Comparison of ENCODE assay signal across 13 cellular contexts in the genomic region with DNA sequence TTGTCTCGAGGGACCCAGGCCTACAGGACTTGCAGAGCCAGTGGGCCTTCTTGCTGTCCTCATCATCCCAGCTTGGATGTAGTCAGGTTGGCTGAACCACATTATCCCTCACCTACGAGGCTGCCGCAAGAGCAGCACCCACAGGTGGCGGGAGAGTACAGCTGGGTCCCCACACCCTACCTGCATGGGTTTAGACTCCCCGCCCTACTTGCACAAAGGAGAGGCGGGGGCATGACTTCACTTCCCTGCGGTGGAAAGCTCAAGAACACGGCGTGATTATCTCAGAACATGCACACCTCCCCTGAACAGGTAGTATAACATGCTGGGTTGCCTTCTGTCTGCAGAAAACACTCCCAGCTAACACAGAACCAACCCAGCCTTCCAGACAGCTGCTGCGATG. TPM values are rescaled to one million over a fixed set of nuclear protein-coding genes. Genes with fewer than 3 reads are reported as not detected.
DNase-seq lines count a peak whose midpoint lies in the region; ATAC-seq, FAIRE-seq and TF ChIP-seq lines count a peak whose summit lies in the region.
"Had no signal": no experiment of that assay in that cellular context is flagged by ENCODE, and none has a peak within 500 bp of the region (broad histone marks: within the 10 kb centered on the region; RNA-seq: fewer than 3 reads in every experiment).

No MANE protein-coding gene starts in this region.

- WGBS in A549 (ENCODE audit: missing lambda C conversion rate) = 92% methylated on average over 10 of the region's 10 CpGs
- WGBS in mesendoderm (ENCODE audit: extremely low coverage, insufficient coverage, low lambda C conversion rate) = no CpG with 5 or more reads among the region's 10 CpGs

- H3K79me1 ChIP-seq in mesendoderm (ENCODE audit: low read length) = peaks cover 52% of the 10 kb centered on the region

- H3K4me1 ChIP-seq in A549 (peaks cover 24% of the 10 kb centered on the region), mesendoderm (ENCODE audit: control insufficient read depth, low read depth, low read length) (peaks cover 23% of the 10 kb centered on the region)

- H2BK15ac ChIP-seq in mesendoderm (replicated peaks; ENCODE audit: low read depth) = no peak overlapping the region

- peaks cover 7% of the 10 kb centered on the region for H3K36me3 ChIP-seq in mesendoderm (ENCODE audit: control insufficient read depth, insufficient read depth, low read length)

- DNase-seq in A549 (ENCODE audit: low read depth in 1 of 2, low spot score in 1 of 2) (no peak), HT-29 (ENCODE audit: low spot score) (peak; percentile 57), cerebellar cortex (ENCODE audit: low spot score) (peak; percentile 74), mesendoderm (no peak), activated T-cell treated with anti-CD3 and anti-CD28 coated beads for 4 hours (no peak)
- DNase-seq: activated CD4-positive, alpha-beta T cell treated with anti-CD3 and anti-CD28 coated beads, Interleukin-2, amount 50 U/mL, for 1 hour; DND-41; NCI-H1105 treated with DMSO at 0.1 percent for 48 hours; stimulated activated CD4-positive, alpha-beta T cell treated with anti-CD3 and anti-CD28 coated beads, Interleukin-2, amount 100 ng/mL, for 24 hours had no signal

- ATAC-seq in A549 (peak; percentile 12 to 23; a peak in 3 of 6 replicates), GM19324 (IDR thresholded peaks at IDR 0.05; ENCODE audit: low FRiP score, unreplicated experiment) (no peak), GM18498 (IDR thresholded peaks at IDR 0.05; ENCODE audit: unreplicated experiment) (no peak), GM18868 (IDR thresholded peaks at IDR 0.05; ENCODE audit: unreplicated experiment) (no peak)

- H3K4me3 ChIP-seq in A549 (no peak overlapping the region), mesendoderm (ENCODE audit: low read length) (no peak overlapping the region)
- H3K4me3 ChIP-seq: upper lobe of left lung had no signal

- H3K56ac ChIP-seq in mesendoderm (ENCODE audit: low read length) = no peak overlapping the region

- TF ChIP-seq RAD21 in A549 (conservative IDR thresholded peaks at IDR 0.05 in 1 of 2, IDR thresholded peaks at IDR 0.05 in 1 of 2) = no peak

- CTCF ChIA-PET in A549 (lab: Yijun Ruan, JAX) = interaction anchor here (0.7 to 2.4 kb wide), 3 partner anchors 12 to 55 kb away, joined by 3 to 9 read pairs (median 4); no protein-coding TSS in a partner anchor

- no peak overlapping the region for H3K18ac ChIP-seq in mesendoderm (ENCODE audit: low read length)

- H3K27me3 ChIP-seq in mesendoderm (ENCODE audit: insufficient read depth, low read length, poor library complexity) = no peaks in the 10 kb centered on the region
- H3K27me3 ChIP-seq: upper lobe of left lung had no signal

- no peak for TF ChIP-seq POLR2A in A549 (IDR thresholded peaks at IDR 0.05; ENCODE audit: low read length)

- no peak for FAIRE-seq in A549 (lab: Jason Lieb, UNC)

- POLR2A ChIA-PET in A549 (lab: Yijun Ruan, JAX) = no interaction called here

- no peak overlapping the region for H3K4ac ChIP-seq in mesendoderm (ENCODE audit: low read depth, low read length)

- TF ChIP-seq EP300 in A549 (IDR thresholded peaks at IDR 0.05) = no peak

- H3K27ac ChIP-seq in A549 = peak overlapping the region; percentile 47 to 75; a peak in 5 of 6 replicates
- peak overlapping the region; percentile 20 for H3K27ac ChIP-seq in mesendoderm (ENCODE audit: low read depth, low read length)

- TF ChIP-seq CTCF in A549 (IDR thresholded peaks at IDR 0.05) = no peak

- H3K9ac ChIP-seq in mesendoderm (ENCODE audit: low read length) = no peak overlapping the region

- H3K79me2 ChIP-seq in mesendoderm (ENCODE audit: control insufficient read depth, insufficient read depth, low read length) = peaks cover 95% of the 10 kb centered on the region

- peak overlapping the region; percentile 5 for H2BK5ac ChIP-seq in mesendoderm (ENCODE audit: low read length)

- no peak overlapping the region for H4K8ac ChIP-seq in mesendoderm (ENCODE audit: low read depth, low read length)

- H4K5ac ChIP-seq in mesendoderm (ENCODE audit: low read length) = no peak overlapping the region

- peak overlapping the region; percentile 30 for H2AK5ac ChIP-seq in mesendoderm (ENCODE audit: low read length)

- no peak overlapping the region for H2BK120ac ChIP-seq in mesendoderm (ENCODE audit: low read depth, low read length)

- peak overlapping the region; percentile 60 for H3K4me2 ChIP-seq in A549
- no peak overlapping the region for H3K4me2 ChIP-seq in mesendoderm (ENCODE audit: low read length)

- peak overlapping the region; percentile 57 for H3K23ac ChIP-seq in mesendoderm (ENCODE audit: low read length)

- peaks cover under 1% of the 10 kb centered on the region; the same call in 2 of the 3 replicates for H3K9me3 ChIP-seq in A549
- H3K9me3 ChIP-seq: upper lobe of left lung had no signal

TF ChIP-seq in A549, 52 proteins besides CTCF, POLR2A, EP300 and RAD21:
- TF ChIP-seq POLR2AphosphoS2 (conservative IDR thresholded peaks at IDR 0.05; ENCODE audit: low read length) (no peak), EHMT2 (IDR thresholded peaks at IDR 0.05; ENCODE audit: low read depth) (no peak), CBX8 (IDR thresholded peaks at IDR 0.05) (no peak), ESRRA (IDR thresholded peaks at IDR 0.05; ENCODE audit: borderline replicate concordance, low read length) (no peak), GATA3 (IDR thresholded peaks at IDR 0.05; ENCODE audit: borderline replicate concordance) (no peak), MAZ (IDR thresholded peaks at IDR 0.05; ENCODE audit: borderline replicate concordance, low read depth, low read length) (no peak), CBX2 (IDR thresholded peaks at IDR 0.05; ENCODE audit: borderline replicate concordance, low read depth) (no peak), ZSCAN20 (CRISPR knock-in tag; IDR thresholded peaks at IDR 0.05) (no peak), CEBPB (IDR thresholded peaks at IDR 0.05) (no peak), HOXA7 (CRISPR knock-in tag; IDR thresholded peaks at IDR 0.05) (no peak), NPAS2 (CRISPR knock-in tag; IDR thresholded peaks at IDR 0.05; ENCODE audit: borderline replicate concordance) (no peak), BHLHE40 (IDR thresholded peaks at IDR 0.05; ENCODE audit: low read depth, low read length) (no peak), JUNB (IDR thresholded peaks at IDR 0.05) (no peak), RFX5 (IDR thresholded peaks at IDR 0.05) (no peak), CHD2 (IDR thresholded peaks at IDR 0.05; ENCODE audit: low read length, partially characterized antibody) (no peak), EHF (CRISPR knock-in tag; IDR thresholded peaks at IDR 0.05) (no peak), TP53 (CRISPR knock-in tag; IDR thresholded peaks at IDR 0.05) (no peak), SREBF2 (IDR thresholded peaks at IDR 0.05) (no peak), NR3C1 (IDR thresholded peaks at IDR 0.05) (no peak), HOXB5 (CRISPR knock-in tag; IDR thresholded peaks at IDR 0.05) (no peak)
TF ChIP-seq in A549: peak in this region for 0.

RNA-seq across cellular contexts. Expression of a gene that starts 57.5 kb away (rescaled TPM):
- 77.2 and 78.9 TPM in 2 replicates for polyA plus RNA-seq in A549 (2011; rRNA removed)
- polyA plus RNA-seq in A549 (2012; cell fraction: cytosol; rRNA removed) = 117 and 122 TPM in 2 replicates
- 161 and 190 TPM in 2 replicates for polyA plus RNA-seq in A549 (2012; cell fraction: nucleus; rRNA removed)
- 74.9 to 82.4 TPM (median 77.0 TPM) in 3 replicates for polyA plus RNA-seq in A549 (2017; fragmentation: RNase III; extraction: RNeasy Plus Mini Kit Qiagen cat#74134 plus additional on column Dnase treatment)
- 146 and 154 TPM in 2 replicates for polyA minus RNA-seq in A549 (2011; rRNA and poly(A)+ RNA removed)
- 171 and 207 TPM in 2 replicates for total RNA-seq in HT-29 (2014; rRNA removed; shearing (Covaris generic))
- polyA plus RNA-seq in mesendoderm (2013, experiment 1 of 2) = 135 TPM
- 136 TPM for polyA plus RNA-seq in mesendoderm (2013, experiment 2 of 2)

Comparison
In these comparisons a context has a peak if more than half of its experiments do, and no peak if none do; other contexts are left out.
1. ATAC-seq: peak in A549 (2 of 2); none in GM19324 (single experiment), GM18498 (single experiment) and GM18868 (single experiment).
2. DNase-seq: peak in HT-29 (single experiment) and cerebellar cortex (single experiment); none in A549 (0 of 2), mesendoderm (single experiment) and activated T-cell treated with anti-CD3 and anti-CD28 coated beads for 4 hours (single experiment).